In genomic region chr11:843818-844692, GRCh38 we compare ENCODE assay signal across 2 cellular contexts.
A peak's percentile ranks its signal among the peaks of the same experiment; 100 is the strongest.
TF ChIP-seq lines count a peak whose summit lies in the region.

No MANE protein-coding gene starts in this region.

TF ChIP-seq in SK-N-SH treated with all-trans-retinoic acid at 6 μM for 48 hours, 23 proteins besides CTCF, POLR2A, EP300 and RAD21:
- TF ChIP-seq CREB5 (CRISPR knock-in tag; IDR thresholded peaks at IDR 0.05; ENCODE audit: low read depth) (no peak), PATZ1 (CRISPR knock-in tag; IDR thresholded peaks at IDR 0.05; ENCODE audit: borderline replicate concordance) (peak; percentile 76; the same call in 1 of the 2 replicates), ARNTL (CRISPR knock-in tag; IDR thresholded peaks at IDR 0.05; ENCODE audit: borderline replicate concordance, low read depth) (peak; percentile 79; the same call in 1 of the 2 replicates), TSHZ2 (CRISPR knock-in tag; IDR thresholded peaks at IDR 0.05) (no peak), ZFP3 (CRISPR knock-in tag; IDR thresholded peaks at IDR 0.05) (0 out of 2 replicates have a peak, but pooled peaks have one; percentile 32)

TF ChIP-seq in endothelial cell of umbilical vein, 7 proteins besides CTCF, POLR2A, EP300 and RAD21:
- TF ChIP-seq MYC (IDR thresholded peaks at IDR 0.05; ENCODE audit: low read depth, low read length) (peak; percentile 99), POLR2AphosphoS5 (IDR thresholded peaks at IDR 0.05; ENCODE audit: insufficient read depth, low read depth, low read length) (peak; percentile 98), FOS (IDR thresholded peaks at IDR 0.05; ENCODE audit: borderline replicate concordance, insufficient read depth, low read length) (peak; percentile 74), MAX (IDR thresholded peaks at IDR 0.05; ENCODE audit: insufficient read depth, insufficient read length) (peak; percentile 91), JUN (IDR thresholded peaks at IDR 0.05; ENCODE audit: borderline replicate concordance, insufficient read depth, insufficient read length, low read depth) (no peak)
TF ChIP-seq in endothelial cell of umbilical vein: peak in this region for 4.
